Comparison of ENCODE assay signal across 8 cellular contexts in the genomic region with DNA sequence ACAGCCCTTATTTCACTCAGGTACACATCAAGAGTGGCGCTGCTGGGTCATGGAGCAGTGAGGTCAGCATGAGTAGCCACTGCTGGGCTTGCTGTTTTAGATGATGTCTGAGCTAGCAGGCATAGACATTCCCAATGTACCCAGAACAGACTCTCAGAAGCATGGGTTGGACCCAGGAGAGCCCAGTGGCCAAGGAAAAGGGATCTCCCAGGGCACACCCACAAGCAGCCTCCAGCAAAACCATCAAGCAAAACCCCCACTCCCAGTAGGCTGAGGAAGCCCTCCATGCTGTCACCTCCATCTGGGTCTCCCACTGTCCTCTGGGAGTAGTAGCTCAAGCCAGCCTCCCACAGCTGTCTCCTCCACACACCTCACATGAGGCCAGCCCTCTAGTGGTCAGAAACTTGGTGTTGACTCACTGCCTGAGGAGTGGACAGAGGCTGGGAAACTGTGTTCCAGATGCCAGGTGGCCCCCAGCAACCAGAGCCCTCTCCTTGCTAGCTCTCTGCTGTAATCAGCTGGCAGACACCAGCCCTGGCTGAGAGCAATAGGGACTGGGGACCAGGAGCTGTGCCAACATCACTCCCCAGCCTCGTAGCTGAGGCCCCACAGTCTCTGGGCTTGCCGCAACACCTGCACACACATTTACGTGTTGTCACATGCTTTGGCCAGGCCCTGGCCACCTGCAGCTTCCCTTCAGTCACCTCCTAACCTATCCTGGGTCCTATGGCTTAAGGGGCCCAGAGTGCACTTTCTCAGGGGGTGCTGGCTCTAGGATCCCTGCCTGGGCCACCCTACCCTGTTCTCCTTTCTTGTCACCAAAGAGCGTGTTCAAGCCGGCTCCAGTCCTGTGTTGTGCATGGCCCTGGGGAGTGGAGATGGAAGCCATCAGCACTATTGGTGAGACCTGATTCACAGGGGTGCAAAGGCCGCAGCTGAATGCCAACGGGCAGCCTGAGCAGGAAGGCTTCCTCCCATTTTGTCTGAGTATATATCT. TPM values are rescaled to one million over a fixed set of nuclear protein-coding genes. Genes with fewer than 3 reads are reported as not detected.
DNase-seq lines count a peak whose midpoint lies in the region; ATAC-seq and TF ChIP-seq lines count a peak whose summit lies in the region.

No MANE protein-coding gene starts in this region.

- POLR2A ChIA-PET in AG04450 (lab: Yijun Ruan, JAX): interaction anchor here (0.5 to 1.6 kb wide), 4 partner anchors 19 to 653 kb away, joined by 3 to 5 read pairs (median 4); partner anchors contain the start of genes CDC25B and CENPB

- DNase-seq in AG04450 (ENCODE audit: low read depth, low spot score) (peak; percentile 77), GM06990 (ENCODE audit: extremely low read depth, insufficient read length) (no peak), NCI-H2196 (lab: John Stamatoyannopoulos, UW; ENCODE audit: unreplicated experiment) (peak; percentile 91), WERI-Rb-1 (peak; percentile 91), Right ventricle myocardium superior (peak; percentile 78), prostate gland (ENCODE audit: low spot score) (peak; percentile 64), GM19238 (ENCODE audit: insufficient read length, low spot score) (no peak)

- ATAC-seq in Right ventricle myocardium superior (ENCODE audit: poor library complexity) (peak; percentile 27), HG03196 (IDR thresholded peaks at IDR 0.05; ENCODE audit: unreplicated experiment) (no peak)

- H3K36me3 ChIP-seq in GM06990 (ENCODE audit: control insufficient read depth, insufficient read depth, low read length) (peaks cover 4% of the 10 kb centered on the region), WERI-Rb-1 (peaks cover 13% of the 10 kb centered on the region; the same call in 1 of the 2 replicates), prostate gland (peaks cover 0 to 6% of the 10 kb centered on the region in 2 donors)

- TF ChIP-seq CTCF in AG04450 (IDR thresholded peaks at IDR 0.05; ENCODE audit: low read depth, low read length) (peak; percentile 78), GM06990 (IDR thresholded peaks at IDR 0.05; ENCODE audit: insufficient read depth, low read length, poor library complexity, severe bottlenecking) (peak; percentile 59), WERI-Rb-1 (IDR thresholded peaks at IDR 0.05; ENCODE audit: low read depth, low read length) (peak; percentile 94), prostate gland (IDR thresholded peaks at IDR 0.05) (peak in 3 of 4 experiments; percentile 36 to 68 (median 59))

- H3K9me3 ChIP-seq in AG04450 (ENCODE audit: control insufficient read depth, insufficient read depth, low read length): no peaks in the 10 kb centered on the region
- H3K9me3 ChIP-seq in WERI-Rb-1 (ENCODE audit: severe bottlenecking): no peaks in the 10 kb centered on the region
- H3K9me3 ChIP-seq in prostate gland: no peaks in the 10 kb centered on the region

- CTCF ChIA-PET in AG04450 (lab: Charles Lee): interaction anchor here (0.6 to 5.6 kb wide), 23 partner anchors 9 to 274 kb away, joined by 3 to 87 read pairs (median 4); partner anchors contain the start of genes ADISSP, CDC25B, CENPB and SPEF1

- no peak for TF ChIP-seq POLR2A in prostate gland (IDR thresholded peaks at IDR 0.05)

- H3K27me3 ChIP-seq in AG04450 (ENCODE audit: control insufficient read depth, insufficient read depth, low read length) (no peaks in the 10 kb centered on the region), GM06990 (replicated peaks; ENCODE audit: control insufficient read depth, insufficient read depth, low read length) (no peaks in the 10 kb centered on the region), WERI-Rb-1 (ENCODE audit: insufficient read depth, low read depth, severe bottlenecking) (no peaks in the 10 kb centered on the region), prostate gland (replicated peaks; ENCODE audit: insufficient read depth) (no peaks in the 10 kb centered on the region)

- H3K4me3 ChIP-seq in AG04450 (ENCODE audit: low read depth, low read length) (no peak overlapping the region), GM06990 (replicated peaks; ENCODE audit: low read depth, low read length) (no peak overlapping the region), WERI-Rb-1 (ENCODE audit: low read depth, low read length) (no peak overlapping the region), prostate gland (no peak overlapping the region)

- WGBS in prostate gland: 78% methylated on average over 8 of the region's 8 CpGs

- intact Hi-C loops in Right ventricle myocardium superior (cut with DNase I): loop anchor here (2.0 kb wide), 1 partner anchor 28 kb away; no protein-coding TSS in a partner anchor
- intact Hi-C loops in prostate gland (cut with DNase I): no loop called here

- peak overlapping the region; percentile 58 for H3K27ac ChIP-seq in AG04450 (ENCODE audit: low read depth, low read length)
- peak overlapping the region; percentile 61 for H3K27ac ChIP-seq in WERI-Rb-1
- H3K27ac ChIP-seq in prostate gland: peak overlapping the region; percentile 8 to 99

- no peaks in the 10 kb centered on the region for H3K4me1 ChIP-seq in prostate gland (replicated peaks)

RNA-seq across cellular contexts. Expression of gene AP5S1, which starts 1.9 kb away (rescaled TPM):
- polyA plus RNA-seq in AG04450 (2011; rRNA removed): 7.8 and 11.7 TPM in 2 replicates
- 10.3 and 14.3 TPM in 2 replicates for polyA minus RNA-seq in AG04450 (2011; rRNA and poly(A)+ RNA removed)
- total RNA-seq in Right ventricle myocardium superior (11.0 TPM), prostate gland (10 to 100 TPM; 21.1 to 28.0 TPM)

RNA-seq across cellular contexts. Expression of gene CDC25B, which starts 22.3 kb away (rescaled TPM):
- 57.3 and 58.9 TPM in 2 replicates for polyA plus RNA-seq in AG04450 (2011; rRNA removed)
- 41.1 and 48.7 TPM in 2 replicates for polyA minus RNA-seq in AG04450 (2011; rRNA and poly(A)+ RNA removed)
- total RNA-seq in Right ventricle myocardium superior: 5.7 TPM
- 10 to 100 TPM in 1 of 2 donors, 1 to 10 TPM in 1; 8.7 to 25.6 TPM for total RNA-seq in prostate gland

RNA-seq across cellular contexts. Expression of gene MAVS, which starts 28.2 kb away (rescaled TPM):
- 16.4 and 18.2 TPM in 2 replicates for polyA plus RNA-seq in AG04450 (2011; rRNA removed)
- polyA minus RNA-seq in AG04450 (2011; rRNA and poly(A)+ RNA removed): 40.2 and 42.4 TPM in 2 replicates
- total RNA-seq in Right ventricle myocardium superior (35.7 TPM), prostate gland (10 to 100 TPM; 26.7 to 40.2 TPM)

RNA-seq across cellular contexts. Expression of gene CENPB, which starts 31.9 kb away (rescaled TPM):
- 29.7 and 37.0 TPM in 2 replicates for polyA plus RNA-seq in AG04450 (2011; rRNA removed)
- polyA minus RNA-seq in AG04450 (2011; rRNA and poly(A)+ RNA removed): 40.4 and 42.7 TPM in 2 replicates
- total RNA-seq in Right ventricle myocardium superior (68.3 TPM), prostate gland (10 to 100 TPM; 76.6 to 86.9 TPM)

RNA-seq across cellular contexts. Expression of gene SPEF1, which starts 37.2 kb away (rescaled TPM):
- polyA plus RNA-seq in AG04450 (2011; rRNA removed): 0.12 TPM in 2 replicates
- polyA minus RNA-seq in AG04450 (2011; rRNA and poly(A)+ RNA removed): not detected in 2 replicates
- total RNA-seq in Right ventricle myocardium superior (0.32 TPM), prostate gland (1 to 10 TPM in 1 of 2 donors, not detected in 1; 1.6 TPM)

Comparison
In these comparisons a context has a peak if more than half of its experiments do, and no peak if none do; other contexts are left out.
1. DNase-seq: peak in AG04450 (single experiment), NCI-H2196 (single experiment), WERI-Rb-1 (single experiment), Right ventricle myocardium superior (single experiment) and prostate gland (single experiment); none in GM06990 (single experiment) and GM19238 (single experiment).
2. Peak in every context shown above with its lines, with median percentiles within 50 percentile points of each other: H3K27ac ChIP-seq and CTCF ChIP-seq.